Comparison of ENCODE assay signal across 28 cellular contexts in genomic region chr9:81893929-81894328, GRCh38. TPM values are rescaled to one million over a fixed set of nuclear protein-coding genes. Genes with fewer than 3 reads are reported as not detected.
DNase-seq lines count a peak whose midpoint lies in the region; ATAC-seq and TF ChIP-seq lines count a peak whose summit lies in the region.
"Had no signal": no experiment of that assay in that cellular context is flagged by ENCODE, and none has a peak within 500 bp of the region (broad histone marks: within the 10 kb centered on the region; RNA-seq: fewer than 3 reads in every experiment).

No MANE protein-coding gene starts in this region.

- peak; percentile 12 for DNase-seq in A172 (ENCODE audit: low spot score)
- DNase-seq in HCEC 1CT = peak; percentile 2
- peak; percentile 16 for DNase-seq in astrocyte of the cerebellum (ENCODE audit: low read depth)
- DNase-seq in myocyte (ENCODE audit: low read depth) = peak; percentile 67
- no peak for DNase-seq in NCI-H2171 treated with DMSO at 0.1 percent for 48 hours (lab: John Stamatoyannopoulos, UW)
- DNase-seq: 8988T; AML-193; CD8-positive, alpha-beta T cell; DMS 273 treated with DMSO at 0.1 percent for 48 hours; DMS79; GF-D8; GM23248; H7; KBM-7; MG63; NCI-H1105 treated with DMSO at 0.1 percent for 48 hours; NCI-H146; NCI-H1930; NCI-H226; NCI-H510A; NCI-H69; SHP77 treated with DMSO at 0.1 percent for 48 hours had no signal

- in situ Hi-C loops in astrocyte of the cerebellum (cut with HindIII; ENCODE audit: low sequenced_read_pairs) = loop anchor here (25.0 kb wide), 1 partner anchor 93 kb away; the partner anchor contains the start of gene SPATA31D1

- no peak overlapping the region for H3K4me3 ChIP-seq in astrocyte of the cerebellum (ENCODE audit: low read depth, low read length)
- H3K4me3 ChIP-seq: GM23248, MG63 had no signal

- no peak for TF ChIP-seq CTCF in astrocyte of the cerebellum (IDR thresholded peaks at IDR 0.05; ENCODE audit: low read depth, low read length, missing control alignments)

- ATAC-seq in GM19452 (IDR thresholded peaks at IDR 0.05; ENCODE audit: unreplicated experiment) (no peak), GM18498 (IDR thresholded peaks at IDR 0.05; ENCODE audit: unreplicated experiment) (no peak), HG03571 (IDR thresholded peaks at IDR 0.05; ENCODE audit: unreplicated experiment) (no peak)
- ATAC-seq: CD8-positive, alpha-beta T cell; Panc1 had no signal

RNA-seq across cellular contexts. Expression of gene SPATA31D4, which starts 34.3 kb away (rescaled TPM):
- total RNA-seq in A172 (2014; rRNA removed; shearing (Covaris generic)) = not detected in 2 replicates
- not detected in 2 replicates for total RNA-seq in myocyte
- not detected for polyA plus RNA-seq in myocyte (2012)
- total RNA-seq: CD8-positive, alpha-beta T cell; GM23248; H7; LHCN-M2; OCI-LY7 had no signal
- polyA plus RNA-seq: GM23248 had no signal

RNA-seq across cellular contexts. Expression of gene SPATA31D3, which starts 49.4 kb away (rescaled TPM):
- total RNA-seq in A172 (2014; rRNA removed; shearing (Covaris generic)) = not detected in 2 replicates
- total RNA-seq in myocyte = not detected in 2 replicates
- not detected for polyA plus RNA-seq in myocyte (2012)
- total RNA-seq: CD8-positive, alpha-beta T cell; GM23248; H7; LHCN-M2; OCI-LY7 had no signal
- polyA plus RNA-seq: GM23248 had no signal
